In the genomic region with DNA sequence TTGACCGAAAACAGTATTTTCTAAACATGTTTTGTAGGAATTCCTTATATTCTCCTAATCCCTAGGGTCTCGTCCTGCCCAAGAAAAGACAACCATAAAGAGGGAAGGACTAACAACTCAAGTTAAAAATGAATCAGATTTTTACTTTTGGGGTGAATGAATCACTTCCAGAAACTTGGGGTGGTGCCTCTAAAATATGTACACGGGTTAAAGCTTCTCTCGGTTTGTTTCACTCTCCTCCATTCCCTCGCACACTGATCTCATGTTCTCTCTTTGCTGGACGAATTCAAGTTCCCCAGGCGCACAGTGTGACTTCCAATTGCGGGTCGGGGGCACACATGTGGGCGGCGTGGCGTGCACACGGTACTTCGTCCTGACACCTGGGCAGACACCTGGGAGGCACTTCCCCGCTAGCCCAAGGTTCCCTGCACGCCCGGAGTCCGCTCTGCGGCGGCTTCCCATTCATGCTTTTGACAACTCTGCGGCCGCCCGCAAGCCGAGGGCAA, we compare ENCODE assay signal across 8 cellular contexts. TPM values are rescaled to one million over a fixed set of nuclear protein-coding genes. Genes with fewer than 3 reads are reported as not detected.
DNase-seq lines count a peak whose midpoint lies in the region; ATAC-seq and TF ChIP-seq lines count a peak whose summit lies in the region.

No MANE protein-coding gene starts in this region.

- peak overlapping the region; percentile 94 for H3K27ac Mint-ChIP-seq in activated CD8-positive, alpha-beta T cell treated with anti-CD3 and anti-CD28 coated beads, Interleukin-2, amount 10 ng/mL, durations not matched to agents 7 days and 5 days

- TF ChIP-seq CTCF in GM06990 (IDR thresholded peaks at IDR 0.05; ENCODE audit: insufficient read depth, low read length, poor library complexity, severe bottlenecking) (no peak), stomach (IDR thresholded peaks at IDR 0.05) (no peak)

- DNase-seq in GM06990 (ENCODE audit: extremely low read depth, insufficient read length) (no peak), stomach (no peak), RPMI8226 (no peak), iPS-NIHi11 (ENCODE audit: low spot score) (no peak)
- no peak for DNase-seq in activated CD8-positive, alpha-beta T cell treated with anti-CD3 and anti-CD28 coated beads, Interleukin-2, amount 10 ng/mL, durations not matched to agents 7 days and 5 days

- no peaks in the 10 kb centered on the region for H3K9me3 Mint-ChIP-seq in activated CD8-positive, alpha-beta T cell treated with anti-CD3 and anti-CD28 coated beads, Interleukin-2, amount 10 ng/mL, durations not matched to agents 7 days and 5 days (ENCODE audit: insufficient read depth)

- WGBS in stomach, 5 donors = 2 to 5% (median 3%) methylated on average over 14 to 24 of the region's 24 CpGs

- no peak for TF ChIP-seq EP300 in stomach (IDR thresholded peaks at IDR 0.05)

- H3K27me3 ChIP-seq in GM06990 (replicated peaks; ENCODE audit: control insufficient read depth, insufficient read depth, low read length) (no peaks in the 10 kb centered on the region), iPS-18a (ENCODE audit: control insufficient read depth, insufficient read depth, low read length) (peaks cover 32% of the 10 kb centered on the region), stomach (no peaks in the 10 kb centered on the region)

- H3K4me1 ChIP-seq in iPS-18a (ENCODE audit: control insufficient read depth, low read depth, low read length) (peaks cover 13% of the 10 kb centered on the region), stomach (peaks cover 16 to 38% (median 36%) of the 10 kb centered on the region in 4 donors)

- H3K4me3 ChIP-seq in GM06990 (replicated peaks; ENCODE audit: low read depth, low read length) = peak overlapping the region; percentile 75
- H3K4me3 ChIP-seq in iPS-18a (ENCODE audit: low read length) = peak overlapping the region; percentile 77
- H3K4me3 ChIP-seq in stomach = peak overlapping the region; percentile 56 to 93 (median 68)

- H3K36me3 Mint-ChIP-seq in activated CD8-positive, alpha-beta T cell treated with anti-CD3 and anti-CD28 coated beads, Interleukin-2, amount 10 ng/mL, durations not matched to agents 7 days and 5 days (ENCODE audit: low read depth) = peaks cover 31% of the 10 kb centered on the region

- CTCF ChIA-PET in activated CD8-positive, alpha-beta T cell treated with anti-CD3 and anti-CD28 coated beads, Interleukin-2, amount 10 ng/mL, durations not matched to agents 7 days and 5 days (lab: Charles Lee) = interaction anchor here (0.7 to 3.6 kb wide), 6 partner anchors 14 to 112 kb away, joined by 3 to 15 read pairs (median 4); a partner anchor contains a TSS

- TF ChIP-seq POLR2A in stomach (IDR thresholded peaks at IDR 0.05) = no peak

- H3K36me3 ChIP-seq in GM06990 (ENCODE audit: control insufficient read depth, insufficient read depth, low read length) = no peaks in the 10 kb centered on the region; the same call in none of the 2 replicates
- no peaks in the 10 kb centered on the region for H3K36me3 ChIP-seq in iPS-18a (ENCODE audit: control insufficient read depth, low read depth, low read length)
- H3K36me3 ChIP-seq in stomach = peaks cover 4 to 18% (median 11%) of the 10 kb centered on the region in 4 donors

- H3K9me3 ChIP-seq in iPS-18a (ENCODE audit: control insufficient read depth, low read depth, low read length) (no peaks in the 10 kb centered on the region), stomach (no peaks in the 10 kb centered on the region)

- H3K4me3 Mint-ChIP-seq in activated CD8-positive, alpha-beta T cell treated with anti-CD3 and anti-CD28 coated beads, Interleukin-2, amount 10 ng/mL, durations not matched to agents 7 days and 5 days = peak overlapping the region; percentile 82

- H3K27ac ChIP-seq in iPS-18a (ENCODE audit: low read length) = no peak overlapping the region
- peak overlapping the region; percentile 94 to 100 (median 99) for H3K27ac ChIP-seq in stomach

- intact Hi-C loops in stomach (cut with DNase I; ENCODE audit: low total_unique reads) = loop anchor here (10.0 kb wide), 1 partner anchor 83 kb away; no protein-coding TSS in a partner anchor

- peak overlapping the region; percentile 56 for H3K9ac ChIP-seq in iPS-18a (ENCODE audit: low read length)

- POLR2A ChIA-PET in activated CD8-positive, alpha-beta T cell treated with anti-CD3 and anti-CD28 coated beads, Interleukin-2, amount 10 ng/mL, durations not matched to agents 7 days and 5 days (lab: Charles Lee) = interaction anchor here (1.0 to 1.8 kb wide), 5 partner anchors 17 to 67 kb away, joined by 4 to 9 read pairs (median 5); a partner anchor contains a TSS

- ATAC-seq in HG02852 (IDR thresholded peaks at IDR 0.05; ENCODE audit: unreplicated experiment) (peak; percentile 23), GM21526 (IDR thresholded peaks at IDR 0.05; ENCODE audit: low FRiP score, unreplicated experiment) (no peak)
- ATAC-seq in activated CD8-positive, alpha-beta T cell treated with anti-CD3 and anti-CD28 coated beads, Interleukin-2, amount 10 ng/mL, durations not matched to agents 7 days and 5 days = no peak

- H3K4me1 Mint-ChIP-seq in activated CD8-positive, alpha-beta T cell treated with anti-CD3 and anti-CD28 coated beads, Interleukin-2, amount 10 ng/mL, durations not matched to agents 7 days and 5 days (ENCODE audit: low read depth) = peaks cover 44% of the 10 kb centered on the region

- no peaks in the 10 kb centered on the region for H3K27me3 Mint-ChIP-seq in activated CD8-positive, alpha-beta T cell treated with anti-CD3 and anti-CD28 coated beads, Interleukin-2, amount 10 ng/mL, durations not matched to agents 7 days and 5 days (ENCODE audit: low read depth)

RNA-seq across cellular contexts. Expression of a gene that starts 0.7 kb away (rescaled TPM):
- total RNA-seq in activated CD8-positive, alpha-beta T cell treated with anti-CD3 and anti-CD28 coated beads, Interleukin-2, amount 10 ng/mL, durations not matched to agents 7 days and 5 days = not detected
- total RNA-seq in stomach = not detected
- polyA plus RNA-seq in stomach = not detected

RNA-seq across cellular contexts. Expression of a gene that starts 47.8 kb away (rescaled TPM):
- 10 to 100 TPM; 35.6 to 40.5 TPM for total RNA-seq in activated CD8-positive, alpha-beta T cell treated with anti-CD3 and anti-CD28 coated beads, Interleukin-2, amount 10 ng/mL, durations not matched to agents 7 days and 5 days
- 100 to 1,000 TPM in 1 of 5 donors, 10 to 100 TPM in 4; 27.2 to 333 (median 50.9) TPM for total RNA-seq in stomach
- 1 to 10 TPM; 2.1 to 4.6 (median 2.3) TPM for polyA plus RNA-seq in stomach

RNA-seq across cellular contexts. Expression of a gene that starts 47.8 kb away (rescaled TPM):
- total RNA-seq in activated CD8-positive, alpha-beta T cell treated with anti-CD3 and anti-CD28 coated beads, Interleukin-2, amount 10 ng/mL, durations not matched to agents 7 days and 5 days = 10 to 100 TPM; 88.9 to 91.7 TPM
- 100 to 1,000 TPM in 1 of 5 donors, 10 to 100 TPM in 4; 27.8 to 189 (median 49.6) TPM for total RNA-seq in stomach
- 100 to 1,000 TPM in 2 of 3 donors, 10 to 100 TPM in 1; 88.9 to 115 (median 113) TPM for polyA plus RNA-seq in stomach
